ENCODE assay signal across 1 cellular context in genomic region chr7:137160236-137160635, GRCh38.
TF ChIP-seq lines count a peak whose summit lies in the region.

No MANE protein-coding gene starts in this region.

TF ChIP-seq in GM23338, 12 proteins besides CTCF, POLR2A, EP300 and RAD21 (continued from another document):
- TF ChIP-seq ZNF462 (CRISPR knock-in tag; IDR thresholded peaks at IDR 0.05) (no peak), ETS1 (IDR thresholded peaks at IDR 0.05) (no peak), EZH2phosphoT487 (IDR thresholded peaks at IDR 0.05; ENCODE audit: unreplicated experiment) (no peak), JUNB (IDR thresholded peaks at IDR 0.05; ENCODE audit: unreplicated experiment) (no peak), ZNF114 (CRISPR knock-in tag; IDR thresholded peaks at IDR 0.05) (no peak), EZH2 (IDR thresholded peaks at IDR 0.05; ENCODE audit: low read depth, unreplicated experiment) (no peak), NANOG (IDR thresholded peaks at IDR 0.05; ENCODE audit: borderline replicate concordance) (no peak), STAT1 (IDR thresholded peaks at IDR 0.05; ENCODE audit: unreplicated experiment) (no peak), CREB1 (CRISPR knock-in tag; IDR thresholded peaks at IDR 0.05; ENCODE audit: low read depth) (no peak), POLR2AphosphoS5 (IDR thresholded peaks at IDR 0.05; ENCODE audit: low read depth) (no peak)
TF ChIP-seq in GM23338: peak in this region for 0.
